In the genomic region with DNA sequence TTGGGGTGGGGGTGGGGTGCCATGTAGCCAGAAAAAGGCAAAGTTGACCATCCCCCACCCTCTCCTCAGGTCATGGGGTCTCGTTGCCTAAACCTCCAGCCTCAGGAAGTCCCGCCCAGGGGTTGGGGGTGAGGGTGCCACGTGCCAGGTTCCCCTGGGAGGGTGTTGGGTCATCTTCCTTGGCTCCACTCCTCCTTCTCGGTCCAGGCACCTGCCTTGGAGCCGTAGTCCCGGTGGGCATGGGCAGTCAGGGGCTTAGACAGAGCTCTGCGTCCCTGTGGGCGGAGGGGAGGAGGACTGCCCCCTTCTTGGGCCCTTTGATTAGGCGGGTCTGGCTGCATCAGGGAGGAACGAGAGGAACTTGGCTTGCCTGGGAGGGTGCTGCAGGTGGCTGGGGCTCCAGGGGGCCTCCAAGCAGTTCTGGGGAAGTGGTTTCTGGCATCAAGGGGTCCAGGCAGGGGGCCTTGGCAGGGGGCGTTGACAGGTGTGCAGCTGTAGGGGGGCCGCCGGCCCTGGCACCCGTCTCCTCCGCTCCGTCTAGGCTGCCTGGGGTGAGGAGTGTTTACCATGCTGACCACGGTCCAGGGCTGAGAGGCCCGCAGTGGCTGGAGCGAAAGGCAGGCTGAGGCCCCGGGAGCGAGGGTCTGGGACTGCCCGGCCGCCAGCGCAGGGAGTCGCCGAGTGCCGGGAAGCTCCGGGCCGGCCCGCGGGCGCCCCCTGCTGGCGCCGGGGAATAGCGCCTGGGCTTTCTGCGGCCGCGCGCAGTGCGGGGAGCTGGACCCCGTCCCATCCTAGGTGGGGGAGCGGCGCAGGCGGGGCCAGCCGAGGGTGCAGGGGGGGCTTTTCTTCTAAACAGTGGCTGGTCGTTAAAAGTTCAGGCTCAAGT, we compare ENCODE assay signal across 8 cellular contexts. TPM values are rescaled to one million over a fixed set of nuclear protein-coding genes. Genes with fewer than 3 reads are reported as not detected.
DNase-seq lines count a peak whose midpoint lies in the region; ATAC-seq and TF ChIP-seq lines count a peak whose summit lies in the region.

No MANE protein-coding gene starts in this region.

- H4K20me1 ChIP-seq in Loucy (ENCODE audit: insufficient read depth, low read length, poor library complexity, severe bottlenecking), result peaks cover 38% of the 10 kb centered on the region

- peak; percentile 45 for ATAC-seq in GM21526 (IDR thresholded peaks at IDR 0.05; ENCODE audit: low FRiP score, unreplicated experiment)
- ATAC-seq in left ventricle myocardium superior, result peak; percentile 88

- H3K9me2 ChIP-seq in Loucy (replicated peaks; ENCODE audit: low read depth, low read length), result no peaks in the 10 kb centered on the region

- H3K4me2 ChIP-seq in Loucy (ENCODE audit: low read depth, low read length, poor library complexity, severe bottlenecking), result peak overlapping the region; percentile 90

- peaks cover 80% of the 10 kb centered on the region for H3K79me2 ChIP-seq in Loucy (ENCODE audit: insufficient read depth, low read length)

- DNase-seq in DMS53 (lab: John Stamatoyannopoulos, UW), result peak; percentile 82
- DNase-seq in SW480 (ENCODE audit: low spot score), result peak; percentile 63
- DNase-seq in ascending aorta (ENCODE audit: low spot score in 2 of 2), result peak in 1 of 2 donors; percentile 68
- peak; percentile 87 for DNase-seq in left ventricle myocardium superior
- peak; percentile 93 for DNase-seq in posterior vena cava (ENCODE audit: low spot score)
- no peak for DNase-seq in cortex of kidney (lab: John Stamatoyannopoulos, UW)

- H3K27ac ChIP-seq in ascending aorta, result peak overlapping the region; percentile 66 to 80

- peak overlapping the region; percentile 65 for H3K9ac ChIP-seq in Loucy (ENCODE audit: low read depth, low read length, poor library complexity, severe bottlenecking)

- H3K36me3 ChIP-seq in Loucy (ENCODE audit: insufficient read depth, low read length), result peaks cover 30% of the 10 kb centered on the region; the same call in 1 of the 2 replicates
- H3K36me3 ChIP-seq in ascending aorta, result peaks cover 56 to 62% of the 10 kb centered on the region in 2 donors

- H3K9me3 ChIP-seq in Loucy (ENCODE audit: insufficient read depth, low read depth, low read length) (no peaks in the 10 kb centered on the region), ascending aorta (no peaks in the 10 kb centered on the region)

- H3K27me3 ChIP-seq in Loucy (ENCODE audit: insufficient read depth, low read length, poor library complexity, severe bottlenecking) (no peaks in the 10 kb centered on the region), ascending aorta (no peaks in the 10 kb centered on the region)

- no peaks in the 10 kb centered on the region for H3F3A ChIP-seq in Loucy (ENCODE audit: low read depth)

- intact Hi-C loops in ascending aorta (cut with DNase I), result loop anchor here (1.0 to 2.0 kb wide), 4 partner anchors 17 to 115 kb away; a partner anchor contains a TSS
- intact Hi-C loops in left ventricle myocardium superior (cut with micrococcal nuclease), result no loop called here
- intact Hi-C loops in posterior vena cava (cut with DNase I), result loop anchor here in 1 of 2 donors (2.0 to 5.0 kb wide), 2 partner anchors 17 to 34 kb away; no protein-coding TSS in a partner anchor

- H2AFZ ChIP-seq in Loucy (ENCODE audit: low read length), result no peak overlapping the region

- H3K4me1 ChIP-seq in Loucy (ENCODE audit: insufficient read depth, low read length, poor library complexity, severe bottlenecking) (peaks cover 41% of the 10 kb centered on the region), ascending aorta (peaks cover 24 to 40% of the 10 kb centered on the region in 2 donors)

- TF ChIP-seq CTCF in Loucy (conservative IDR thresholded peaks at IDR 0.05; ENCODE audit: low read length), result peak; percentile 82
- TF ChIP-seq CTCF in ascending aorta (IDR thresholded peaks at IDR 0.05), result peak; percentile 93 to 99 (median 99)

- peak overlapping the region; percentile 78 for H3K4me3 ChIP-seq in Loucy (ENCODE audit: low read length, poor library complexity, severe bottlenecking)
- H3K4me3 ChIP-seq in ascending aorta, result peak overlapping the region; percentile 63 to 69

RNA-seq across cellular contexts. Expression of a gene that starts 7.9 kb away (rescaled TPM):
- total RNA-seq in ascending aorta (22.7 TPM), left ventricle myocardium superior (9.0 TPM), posterior vena cava (10 to 100 TPM; 20.2 to 20.9 TPM)

RNA-seq across cellular contexts. Expression of a gene that starts 18.2 kb away (rescaled TPM):
- 1.9 TPM for total RNA-seq in ascending aorta
- 48.3 TPM for total RNA-seq in left ventricle myocardium superior
- 10 to 100 TPM in 1 of 2 donors, 1 to 10 TPM in 1; 5.3 to 10.4 TPM for total RNA-seq in posterior vena cava

RNA-seq across cellular contexts. Expression of a gene that starts 47.0 kb away (rescaled TPM):
- total RNA-seq in ascending aorta (0.96 TPM), left ventricle myocardium superior (2.2 TPM), posterior vena cava (10 to 100 TPM in 1 of 2 donors, 1 to 10 TPM in 1; 5.6 to 17.4 TPM)
